ENCODE assay signal across 8 cellular contexts in genomic region chr19:18058208-18059009, GRCh38. TPM values are rescaled to one million over a fixed set of nuclear protein-coding genes. Genes with fewer than 3 reads are reported as not detected.
A peak's percentile ranks its signal among the peaks of the same experiment; 100 is the strongest.
DNase-seq lines count a peak whose midpoint lies in the region; ATAC-seq and TF ChIP-seq lines count a peak whose summit lies in the region.

No MANE protein-coding gene starts in this region.

- peaks cover 24% of the 10 kb centered on the region for H3K36me3 Mint-ChIP-seq in activated CD4-positive, alpha-beta T cell treated with anti-CD3 and anti-CD28 coated beads, Interleukin-2, amount 10 ng/mL, durations not matched to agents 24 days and 14 days (ENCODE audit: low read depth)

- intact Hi-C loops in activated CD4-positive, alpha-beta T cell treated with anti-CD3 and anti-CD28 coated beads, Interleukin-2, amount 10 ng/mL, durations not matched to agents 24 days and 14 days (cut with micrococcal nuclease): loop anchor here (1.0 to 2.0 kb wide), 3 partner anchors 14 to 120 kb away; no protein-coding TSS in a partner anchor

- no peaks in the 10 kb centered on the region for H3K9me3 Mint-ChIP-seq in activated CD4-positive, alpha-beta T cell treated with anti-CD3 and anti-CD28 coated beads, Interleukin-2, amount 10 ng/mL, durations not matched to agents 24 days and 14 days

- peaks cover 13% of the 10 kb centered on the region for H3K4me1 Mint-ChIP-seq in activated CD4-positive, alpha-beta T cell treated with anti-CD3 and anti-CD28 coated beads, Interleukin-2, amount 10 ng/mL, durations not matched to agents 24 days and 14 days

- no peaks in the 10 kb centered on the region for H3K27me3 Mint-ChIP-seq in activated CD4-positive, alpha-beta T cell treated with anti-CD3 and anti-CD28 coated beads, Interleukin-2, amount 10 ng/mL, durations not matched to agents 24 days and 14 days

- H3K4me3 Mint-ChIP-seq in activated CD4-positive, alpha-beta T cell treated with anti-CD3 and anti-CD28 coated beads, Interleukin-2, amount 10 ng/mL, durations not matched to agents 24 days and 14 days: peak overlapping the region; percentile 51

- DNase-seq in C1 segment of cervical spinal cord (lab: John Stamatoyannopoulos, UW) (peak in 12 of 14 donors; percentile 20 to 84 (median 74)), HFF-Myc (ENCODE audit: extremely low read depth, low read depth) (peak; percentile 31), NCI-H446 (lab: John Stamatoyannopoulos, UW) (peak; percentile 63 to 86), coronary artery (ENCODE audit: low spot score) (peak; percentile 86), left lobe of liver (ENCODE audit: low spot score) (peak; percentile 80)
- DNase-seq in activated CD4-positive, alpha-beta T cell treated with anti-CD3 and anti-CD28 coated beads, Interleukin-2, amount 10 ng/mL, durations not matched to agents 24 days and 14 days: peak; percentile 95
- peak; percentile 74 to 80 for DNase-seq in stimulated activated CD4-positive, alpha-beta T cell treated with anti-CD3 and anti-CD28 coated beads, Interleukin-1b, Interleukin-23, amount 100 ng/mL, for 4 hours (ENCODE audit: low read depth in 2 of 2)

- peak overlapping the region; percentile 70 to 91 for H3K27ac ChIP-seq in coronary artery

- H3K27ac Mint-ChIP-seq in activated CD4-positive, alpha-beta T cell treated with anti-CD3 and anti-CD28 coated beads, Interleukin-2, amount 10 ng/mL, durations not matched to agents 24 days and 14 days: peak overlapping the region; percentile 75

- peak; percentile 82 for TF ChIP-seq CTCF in HFF-Myc (IDR thresholded peaks at IDR 0.05; ENCODE audit: low read depth, low read length, missing control alignments)
- peak; percentile 97 for TF ChIP-seq CTCF in coronary artery (IDR thresholded peaks at IDR 0.05)

- peak; percentile 94 for ATAC-seq in left lobe of liver
- ATAC-seq in GM21381 (IDR thresholded peaks at IDR 0.05; ENCODE audit: unreplicated experiment): no peak

- H3K4me3 ChIP-seq in HFF-Myc (replicated peaks; ENCODE audit: low read depth, low read length) (no peak overlapping the region), coronary artery (peak overlapping the region; percentile 47)

RNA-seq across cellular contexts. Expression of gene IL12RB1, which starts 28.3 kb away (rescaled TPM):
- 37.0 and 38.8 TPM in 2 replicates for total RNA-seq in activated CD4-positive, alpha-beta T cell treated with anti-CD3 and anti-CD28 coated beads, Interleukin-2, amount 10 ng/mL, durations not matched to agents 24 days and 14 days
- total RNA-seq in left lobe of liver: 0.25 TPM

RNA-seq across cellular contexts. Expression of gene MAST3, which starts 39.2 kb away (rescaled TPM):
- total RNA-seq in activated CD4-positive, alpha-beta T cell treated with anti-CD3 and anti-CD28 coated beads, Interleukin-2, amount 10 ng/mL, durations not matched to agents 24 days and 14 days: 16.2 and 17.2 TPM in 2 replicates
- total RNA-seq in left lobe of liver: 18.4 TPM

RNA-seq across cellular contexts. Expression of gene ARRDC2, which starts 50.4 kb away (rescaled TPM):
- total RNA-seq in activated CD4-positive, alpha-beta T cell treated with anti-CD3 and anti-CD28 coated beads, Interleukin-2, amount 10 ng/mL, durations not matched to agents 24 days and 14 days: 41.3 and 41.7 TPM in 2 replicates
- 6.3 TPM for total RNA-seq in left lobe of liver

Comparison
In these comparisons a context has a peak if more than half of its experiments do, and no peak if none do; other contexts are left out.
1. DNase-seq: peak in every context shown above with its lines; median percentile 95 in activated CD4-positive, alpha-beta T cell treated with anti-CD3 and anti-CD28 coated beads, Interleukin-2, amount 10 ng/mL, durations not matched to agents 24 days and 14 days; 86 in coronary artery; 80 in left lobe of liver; 77 in stimulated activated CD4-positive, alpha-beta T cell treated with anti-CD3 and anti-CD28 coated beads, Interleukin-1b, Interleukin-23, amount 100 ng/mL, for 4 hours; 74 in C1 segment of cervical spinal cord; 74 in NCI-H446; 31 in HFF-Myc.
2. RNA of gene IL12RB1, which starts 28.3 kb away (total RNA-seq): 37.0 to 38.8 TPM in activated CD4-positive, alpha-beta T cell treated with anti-CD3 and anti-CD28 coated beads, Interleukin-2, amount 10 ng/mL, durations not matched to agents 24 days and 14 days; 0.25 TPM in left lobe of liver (single experiment); every median in the first group is over 10 times any median in the second.